In the genomic region with DNA sequence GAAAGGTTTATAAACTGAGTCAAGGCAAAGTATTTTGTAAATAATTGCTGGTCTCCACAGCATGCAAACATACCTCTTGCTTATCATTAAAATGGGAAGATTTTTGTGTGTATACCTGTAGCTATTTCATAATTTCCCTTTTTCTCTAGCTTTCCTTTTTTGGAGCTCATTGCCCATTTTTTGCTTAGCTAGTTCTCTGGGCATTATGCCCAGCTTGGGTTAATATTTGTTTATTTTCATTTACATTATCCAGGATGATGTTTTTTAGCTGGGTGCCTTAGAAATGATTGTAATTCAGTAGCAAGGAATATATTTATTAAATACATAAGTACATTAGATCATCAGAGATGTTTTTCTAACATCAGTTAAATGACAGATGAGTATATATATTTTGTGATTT, we compare ENCODE assay signal across 15 cellular contexts.
DNase-seq lines count a peak whose midpoint lies in the region; ATAC-seq and TF ChIP-seq lines count a peak whose summit lies in the region.
"Had no signal": no experiment of that assay in that cellular context is flagged by ENCODE, and none has a peak within 500 bp of the region (broad histone marks: within the 10 kb centered on the region; RNA-seq: fewer than 3 reads in every experiment).

No MANE protein-coding gene starts in this region.

- H3K4me2 ChIP-seq in DOHH2 (ENCODE audit: low read length) (peak overlapping the region; percentile 28), fibroblast of lung (ENCODE audit: extremely low read depth, insufficient read depth, low read length) (no peak overlapping the region)
- H3K4me2 ChIP-seq: KMS-11 had no signal

- no peak for ATAC-seq in HG02884 (IDR thresholded peaks at IDR 0.05; ENCODE audit: unreplicated experiment)

- H3K79me2 ChIP-seq in DOHH2 (ENCODE audit: control insufficient read depth, low read length), result no peaks in the 10 kb centered on the region
- no peaks in the 10 kb centered on the region for H3K79me2 ChIP-seq in fibroblast of lung (ENCODE audit: control insufficient read depth, insufficient read depth, low read length)

- H3K27ac ChIP-seq in DOHH2 (ENCODE audit: low read depth, low read length) (no peak overlapping the region), fibroblast of lung (ENCODE audit: insufficient read depth, low read length) (no peak overlapping the region)
- H3K27ac ChIP-seq: KMS-11, SJCRH30 had no signal

- H3K9me2 ChIP-seq in DOHH2 (replicated peaks; ENCODE audit: control insufficient read depth, low read length), result no peaks in the 10 kb centered on the region

- no peak overlapping the region for H2AFZ ChIP-seq in fibroblast of lung (ENCODE audit: low read length)

- H3K4me3 ChIP-seq in DOHH2 (ENCODE audit: low read length) (no peak overlapping the region), fibroblast of lung (replicated peaks in 1 of 4; ENCODE audit: control extremely low read depth in 1 of 4, insufficient read depth in 1 of 4, low read depth in 3 of 4, low read length in 4 of 4) (no peak overlapping the region)
- H3K4me3 ChIP-seq: MG63, SJCRH30 had no signal

- no peak for TF ChIP-seq CTCF in DOHH2 (IDR thresholded peaks at IDR 0.05; ENCODE audit: low read depth, low read length, poor library complexity, severe bottlenecking)
- TF ChIP-seq CTCF in fibroblast of lung (conservative IDR thresholded peaks at IDR 0.05 in 1 of 2, IDR thresholded peaks at IDR 0.05 in 1 of 2; ENCODE audit: low read depth in 1 of 2, low read length in 2 of 2), result no peak

- no peaks in the 10 kb centered on the region for H3F3A ChIP-seq in DOHH2 (ENCODE audit: control insufficient read depth, insufficient read depth)

- DNase-seq in ACHN, result peak; percentile 36
- DNase-seq in RPMI8226, result peak; percentile 50
- DNase-seq in fibroblast of lung (ENCODE audit: low read depth in 2 of 2), result peak; percentile 22 to 23
- DNase-seq in SIG-M5 (lab: John Stamatoyannopoulos, UW), result no peak
- DNase-seq in SW 1271 (lab: John Stamatoyannopoulos, UW), result no peak
- DNase-seq: BE2C; CD4-positive, alpha-beta memory T cell; GOT3; MG63; NCI-H1417 treated with DMSO at 0.1 percent for 48 hours; NCI-H748 treated with DMSO at 0.1 percent for 48 hours had no signal

- H3K36me3 ChIP-seq in DOHH2 (ENCODE audit: control insufficient read depth, low read length) (no peaks in the 10 kb centered on the region), fibroblast of lung (ENCODE audit: control insufficient read depth, insufficient read depth, low read length) (no peaks in the 10 kb centered on the region)
- H3K36me3 ChIP-seq: BE2C, MG63, SJCRH30 had no signal

- H4K20me1 ChIP-seq in DOHH2 (ENCODE audit: control insufficient read depth, insufficient read depth, low read depth, low read length) (no peaks in the 10 kb centered on the region), fibroblast of lung (ENCODE audit: control insufficient read depth, extremely low read depth, insufficient read depth, low read length) (no peaks in the 10 kb centered on the region)

- in situ Hi-C loops in ACHN (cut with HindIII; ENCODE audit: low pct_ligation_motif_present, low pct_unique_long_range_greater_than_20kb, low sequenced_read_pairs), result no loop called here

- no peak overlapping the region for H3K9ac ChIP-seq in fibroblast of lung (ENCODE audit: insufficient read depth, low read length)
- H3K9ac ChIP-seq: KMS-11 had no signal

- H3K9me3 ChIP-seq in DOHH2 (ENCODE audit: control insufficient read depth, insufficient read depth, low read length) (no peaks in the 10 kb centered on the region), fibroblast of lung (ENCODE audit: control insufficient read depth, insufficient read depth, low read depth, low read length) (no peaks in the 10 kb centered on the region)
- H3K9me3 ChIP-seq: BE2C, MG63, SJCRH30 had no signal

- no peaks in the 10 kb centered on the region for H3K27me3 ChIP-seq in DOHH2 (ENCODE audit: control insufficient read depth, low read length)
- H3K27me3 ChIP-seq in fibroblast of lung (ENCODE audit: control insufficient read depth, insufficient read depth, low read length), result no peaks in the 10 kb centered on the region
- H3K27me3 ChIP-seq: BE2C, MG63, SJCRH30 had no signal

- peaks cover 16% of the 10 kb centered on the region for H3K4me1 ChIP-seq in DOHH2 (ENCODE audit: control insufficient read depth, low read length)
- no peaks in the 10 kb centered on the region for H3K4me1 ChIP-seq in fibroblast of lung (ENCODE audit: control insufficient read depth, extremely low read depth, insufficient read depth, low read length)
- H3K4me1 ChIP-seq: BE2C, SJCRH30 had no signal

Comparison
In these comparisons a context has a peak if more than half of its experiments do, and no peak if none do; other contexts are left out.
1. DNase-seq: peak in ACHN (single experiment), RPMI8226 (single experiment) and fibroblast of lung (2 of 2); none in SIG-M5 (single experiment) and SW 1271 (0 of 2).